22 cellular contexts compared by ENCODE assay signal in the genomic region with DNA sequence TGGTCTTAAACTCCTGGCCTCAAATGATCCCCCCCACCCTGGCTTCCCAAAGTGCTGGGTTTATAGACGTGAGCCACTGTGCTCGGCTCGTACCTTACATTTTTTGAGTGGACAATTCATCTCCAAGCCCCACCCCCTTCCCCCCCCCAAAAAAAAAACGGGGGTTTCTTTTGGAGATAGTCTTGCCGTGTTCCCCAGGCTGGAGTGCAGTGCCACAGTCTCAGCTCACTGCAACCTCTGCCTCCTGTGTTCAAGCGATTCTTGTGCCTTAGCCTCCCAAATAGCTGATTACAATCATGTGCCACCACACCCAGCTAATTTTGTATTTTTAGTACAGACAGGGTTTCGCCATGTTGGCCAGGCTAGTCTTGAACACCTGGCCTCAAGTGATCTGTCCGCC.
"Had no signal": no experiment of that assay in that cellular context is flagged by ENCODE, and none has a peak within 500 bp of the region (broad histone marks: within the 10 kb centered on the region; RNA-seq: fewer than 3 reads in every experiment).

No MANE protein-coding gene starts in this region.

- H3K27me3 Mint-ChIP-seq: naive thymus-derived CD4-positive, alpha-beta T cell had no signal

- H3K4me3 ChIP-seq: esophagus muscularis mucosa, heart left ventricle, lung, right atrium auricular region, sigmoid colon, suprapubic skin, thyroid gland, upper lobe of left lung, uterus had no signal

- H3K9me3 ChIP-seq: esophagus muscularis mucosa, heart left ventricle, neutrophil, right atrium auricular region, sigmoid colon, suprapubic skin, thyroid gland, upper lobe of left lung, uterus had no signal

- H3K27me3 ChIP-seq: esophagus muscularis mucosa, heart left ventricle, neutrophil, right atrium auricular region, sigmoid colon, suprapubic skin, thyroid gland, upper lobe of left lung, uterus had no signal

- H3K27ac ChIP-seq: esophagus muscularis mucosa, heart left ventricle, neutrophil, right atrium auricular region, sigmoid colon, suprapubic skin, thyroid gland, upper lobe of left lung, uterus had no signal

- H3K36me3 ChIP-seq: uterus had no signal

- DNase-seq: cortex of kidney; effector memory CD4-positive, alpha-beta T cell; heart left ventricle; hippocampal formation; left colon; left ventricle myocardium superior; mesendoderm; naive thymus-derived CD4-positive, alpha-beta T cell; posterior cingulate gyrus; sigmoid colon; small intestine; stimulated activated CD4-positive, alpha-beta T cell treated with anti-CD3 and anti-CD28 coated beads, Interleukin-12 subunit alpha, Interleukin-12 subunit beta, amount 100 ng/mL, for 4 hours; stimulated activated naive CD8-positive, alpha-beta T cell treated with anti-CD3 and anti-CD28 coated beads, Interleukin-15, Interleukin-2, amounts not matched to agents 100 U/mL and 50 U/mL, for 24 hours; thyroid gland; upper lobe of left lung; uterus had no signal

- FAIRE-seq: endometrium, small intestine had no signal

- ATAC-seq: heart left ventricle; left colon; left ventricle myocardium superior; naive thymus-derived CD4-positive, alpha-beta T cell; stimulated activated naive CD8-positive, alpha-beta T cell treated with anti-CD3 and anti-CD28 coated beads, Interleukin-15, Interleukin-2, amounts not matched to agents 100 U/mL and 50 U/mL, for 24 hours had no signal

- H3K9me3 Mint-ChIP-seq: naive thymus-derived CD4-positive, alpha-beta T cell had no signal

- H3K4me1 ChIP-seq: right atrium auricular region, uterus had no signal
